14 cellular contexts compared by ENCODE assay signal in the genomic region with DNA sequence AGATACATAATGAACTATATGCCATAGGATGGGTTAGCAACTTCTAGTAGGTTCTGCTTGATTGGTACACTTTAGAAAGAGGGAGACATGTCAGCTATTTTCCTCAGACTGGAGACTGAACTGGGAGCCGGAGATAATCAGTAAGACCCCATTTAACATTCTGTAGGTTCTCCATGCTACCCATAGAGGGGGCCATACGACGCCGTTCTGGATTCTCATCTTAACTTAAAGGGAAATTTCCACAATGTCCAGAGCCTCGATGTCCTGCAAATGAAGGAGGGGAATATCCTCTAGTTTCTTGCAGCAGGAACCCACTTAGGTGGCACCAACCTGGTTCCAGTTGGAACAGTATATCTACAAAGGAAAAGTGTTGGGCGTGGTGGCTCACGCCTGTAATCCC. TPM values are rescaled to one million over a fixed set of nuclear protein-coding genes. Genes with fewer than 3 reads are reported as not detected.
DNase-seq lines count a peak whose midpoint lies in the region; ATAC-seq, FAIRE-seq and TF ChIP-seq lines count a peak whose summit lies in the region.
"Had no signal": no experiment of that assay in that cellular context is flagged by ENCODE, and none has a peak within 500 bp of the region (broad histone marks: within the 10 kb centered on the region; RNA-seq: fewer than 3 reads in every experiment).

No MANE protein-coding gene starts in this region.

- H3K9me2 ChIP-seq in OCI-LY7 (ENCODE audit: insufficient read depth, low read length) = no peaks in the 10 kb centered on the region

- WGBS in A549 (ENCODE audit: missing lambda C conversion rate) = 34% methylated on average over 7 of the region's 7 CpGs

- TF ChIP-seq EP300 in A549 (IDR thresholded peaks at IDR 0.05) = no peak

- FAIRE-seq in A549 (lab: Jason Lieb, UNC) = no peak

- H3K27ac Mint-ChIP-seq in activated CD4-positive, alpha-beta T cell treated with anti-CD3 and anti-CD28 coated beads, Interleukin-2, amount 10 ng/mL, durations not matched to agents 24 days and 14 days = no peak overlapping the region

- DNase-seq in A549 (ENCODE audit: low read depth in 1 of 2, low spot score in 1 of 2) = peak; percentile 23 to 42
- DNase-seq in GM12864 (ENCODE audit: low read depth) = no peak
- peak; percentile 16 for DNase-seq in OCI-LY7 (ENCODE audit: low spot score)
- DNase-seq in erythroblast (lab: John Stamatoyannopoulos, UW) = peak; percentile 27 to 33
- no peak for DNase-seq in activated CD4-positive, alpha-beta T cell treated with anti-CD3 and anti-CD28 coated beads, Interleukin-2, amount 10 ng/mL, durations not matched to agents 24 days and 14 days
- no peak for DNase-seq in cerebellar nuclear complex (lab: John Stamatoyannopoulos, UW)
- DNase-seq in T1000 (lab: John Stamatoyannopoulos, UW) = no peak
- DNase-seq: caudate nucleus, COR-L47 had no signal

- no peak for TF ChIP-seq POLR2A in A549 (IDR thresholded peaks at IDR 0.05; ENCODE audit: low read length)
- no peak for TF ChIP-seq POLR2A in erythroblast (IDR thresholded peaks at IDR 0.05; ENCODE audit: low read length)

- no peaks in the 10 kb centered on the region for H3K9me3 Mint-ChIP-seq in activated CD4-positive, alpha-beta T cell treated with anti-CD3 and anti-CD28 coated beads, Interleukin-2, amount 10 ng/mL, durations not matched to agents 24 days and 14 days

- H3K36me3 ChIP-seq in OCI-LY7 (ENCODE audit: insufficient read depth, low read length) = no peaks in the 10 kb centered on the region
- H3K36me3 ChIP-seq: Peyer's patch, tibial nerve had no signal

- intact Hi-C loops in OCI-LY7 (cut with micrococcal nuclease; ENCODE audit: unreplicated experiment) = no loop called here
- intact Hi-C loops in activated CD4-positive, alpha-beta T cell treated with anti-CD3 and anti-CD28 coated beads, Interleukin-2, amount 10 ng/mL, durations not matched to agents 24 days and 14 days (cut with micrococcal nuclease) = no loop called here

- POLR2A ChIA-PET in A549 (lab: Yijun Ruan, JAX) = no interaction called here
- POLR2A ChIA-PET in OCI-LY7 (lab: Charles Lee) = no interaction called here

- ATAC-seq in A549 = peak; percentile 54 to 80; a peak in 4 of 6 replicates
- ATAC-seq in GM21390 (IDR thresholded peaks at IDR 0.05; ENCODE audit: unreplicated experiment) = no peak

- H3K9me3 ChIP-seq in A549 (no peaks in the 10 kb centered on the region), OCI-LY7 (ENCODE audit: low read length) (no peaks in the 10 kb centered on the region)
- H3K9me3 ChIP-seq: Peyer's patch, tibial nerve had no signal

- H3K36me3 Mint-ChIP-seq in activated CD4-positive, alpha-beta T cell treated with anti-CD3 and anti-CD28 coated beads, Interleukin-2, amount 10 ng/mL, durations not matched to agents 24 days and 14 days (ENCODE audit: low read depth) = no peaks in the 10 kb centered on the region

- H3K4me3 ChIP-seq in A549 = no peak overlapping the region
- no peak overlapping the region for H3K4me3 ChIP-seq in GM12864 (ENCODE audit: low read depth, low read length)
- no peak overlapping the region for H3K4me3 ChIP-seq in OCI-LY7 (ENCODE audit: low read depth, low read length, poor library complexity, severe bottlenecking)
- H3K4me3 ChIP-seq: Peyer's patch, tibial nerve had no signal

- CTCF ChIA-PET in A549 (lab: Yijun Ruan, JAX) = interaction anchor here (0.6 to 2.3 kb wide), 2 partner anchors 14 to 785 kb away, joined by 3 to 7 read pairs; no protein-coding TSS in a partner anchor
- CTCF ChIA-PET in OCI-LY7 (lab: Charles Lee; ENCODE audit: unreplicated experiment) = no interaction called here

- no peaks in the 10 kb centered on the region for H3K79me2 ChIP-seq in OCI-LY7 (ENCODE audit: insufficient read depth, low read depth, low read length)

- H3K4me1 Mint-ChIP-seq in activated CD4-positive, alpha-beta T cell treated with anti-CD3 and anti-CD28 coated beads, Interleukin-2, amount 10 ng/mL, durations not matched to agents 24 days and 14 days = no peaks in the 10 kb centered on the region

- H2AFZ ChIP-seq in OCI-LY7 (ENCODE audit: low read length) = no peak overlapping the region

- TF ChIP-seq CTCF in A549 (IDR thresholded peaks at IDR 0.05) (peak; percentile 21; the same call in 1 of the 3 replicates), GM12864 (IDR thresholded peaks at IDR 0.05; ENCODE audit: low read depth, low read length, missing control alignments) (peak; percentile 53), OCI-LY7 (conservative IDR thresholded peaks at IDR 0.05; ENCODE audit: low read length) (peak; percentile 71)

- H4K20me1 ChIP-seq in OCI-LY7 (ENCODE audit: insufficient read depth, low read length) = no peaks in the 10 kb centered on the region

- no TSS peak for BruUV-seq in OCI-LY7 (replicated peaks; lab: Mats Ljungman, UMichigan)

- H3K27ac ChIP-seq in A549 = no peak overlapping the region
- H3K27ac ChIP-seq in OCI-LY7 (ENCODE audit: low read depth, low read length, poor library complexity, severe bottlenecking) = no peak overlapping the region
- H3K27ac ChIP-seq: Peyer's patch, tibial nerve had no signal

- H3K27me3 Mint-ChIP-seq in activated CD4-positive, alpha-beta T cell treated with anti-CD3 and anti-CD28 coated beads, Interleukin-2, amount 10 ng/mL, durations not matched to agents 24 days and 14 days = peaks cover 16% of the 10 kb centered on the region

- H3K4me1 ChIP-seq in A549 (no peaks in the 10 kb centered on the region), OCI-LY7 (ENCODE audit: insufficient read depth, low read length, poor library complexity, severe bottlenecking) (no peaks in the 10 kb centered on the region)
- H3K4me1 ChIP-seq: Peyer's patch, tibial nerve had no signal

- H3K4me2 ChIP-seq in A549 (no peak overlapping the region), OCI-LY7 (ENCODE audit: low read length) (no peak overlapping the region)

- TF ChIP-seq RAD21 in A549 (conservative IDR thresholded peaks at IDR 0.05 in 1 of 2, IDR thresholded peaks at IDR 0.05 in 1 of 2) = peak in 1 of 2 experiments; percentile 36; a peak in 2 of 5 replicates

- H3K4me3 Mint-ChIP-seq in activated CD4-positive, alpha-beta T cell treated with anti-CD3 and anti-CD28 coated beads, Interleukin-2, amount 10 ng/mL, durations not matched to agents 24 days and 14 days = no peak overlapping the region

TF ChIP-seq in A549, 52 proteins besides CTCF, POLR2A, EP300 and RAD21:
- TF ChIP-seq MAZ (IDR thresholded peaks at IDR 0.05; ENCODE audit: borderline replicate concordance, low read depth, low read length) (no peak), HOXB13 (CRISPR knock-in tag; IDR thresholded peaks at IDR 0.05; ENCODE audit: low read depth) (no peak), FOSL2 (IDR thresholded peaks at IDR 0.05) (no peak), FOSL2 (CRISPR knock-in tag; IDR thresholded peaks at IDR 0.05) (no peak), EHF (CRISPR knock-in tag; IDR thresholded peaks at IDR 0.05) (no peak), CHD4 (IDR thresholded peaks at IDR 0.05; ENCODE audit: borderline replicate concordance) (no peak), JUNB (IDR thresholded peaks at IDR 0.05) (no peak), TFCP2L1 (CRISPR knock-in tag; IDR thresholded peaks at IDR 0.05) (no peak)

RNA-seq across cellular contexts. Expression of gene NPM1, which starts 22.3 kb away (rescaled TPM):
- polyA plus RNA-seq in A549 (2011; rRNA removed) (2,566 and 3,380 TPM in 2 replicates), A549 (2017; fragmentation: RNase III; extraction: RNeasy Plus Mini Kit Qiagen cat#74134 plus additional on column Dnase treatment) (4,830 to 6,153 TPM (median 5,196 TPM) in 3 replicates)
- 3,631 and 5,963 TPM in 2 replicates for polyA plus RNA-seq in A549 (2012; cell fraction: cytosol; rRNA removed)
- 379 and 644 TPM in 2 replicates for polyA plus RNA-seq in A549 (2012; cell fraction: nucleus; rRNA removed)
- 928 and 1,367 TPM in 2 replicates for polyA minus RNA-seq in A549 (2011; rRNA and poly(A)+ RNA removed)
- total RNA-seq in OCI-LY7 (2014; rRNA removed; shearing (Covaris generic)) = 1,091 and 1,434 TPM in 2 replicates
- 2,027 and 2,059 TPM in 2 replicates for total RNA-seq in OCI-LY7 (2022)
- 3,066 and 3,162 TPM in 2 replicates for total RNA-seq in activated CD4-positive, alpha-beta T cell treated with anti-CD3 and anti-CD28 coated beads, Interleukin-2, amount 10 ng/mL, durations not matched to agents 24 days and 14 days

RNA-seq across cellular contexts. Expression of gene FGF18, which starts 54.1 kb away (rescaled TPM):
- polyA plus RNA-seq in A549 (2011; rRNA removed) = 0.11 and 0.16 TPM in 2 replicates
- 0.17 and 0.19 TPM in 2 replicates for polyA plus RNA-seq in A549 (2012; cell fraction: cytosol; rRNA removed)
- 0.41 and 0.86 TPM in 2 replicates for polyA plus RNA-seq in A549 (2012; cell fraction: nucleus; rRNA removed)
- polyA plus RNA-seq in A549 (2017; fragmentation: RNase III; extraction: RNeasy Plus Mini Kit Qiagen cat#74134 plus additional on column Dnase treatment) = 0.09 to 0.34 TPM (median 0.18 TPM) in 3 replicates
- polyA minus RNA-seq in A549 (2011; rRNA and poly(A)+ RNA removed) = not detected in 2 replicates
- total RNA-seq in OCI-LY7 (2014; rRNA removed; shearing (Covaris generic)) = 0.16 TPM in 1 of 2 replicates, not detected in the other
- not detected in 2 replicates for total RNA-seq in OCI-LY7 (2022)
- 0.17 and 0.33 TPM in 2 replicates for total RNA-seq in activated CD4-positive, alpha-beta T cell treated with anti-CD3 and anti-CD28 coated beads, Interleukin-2, amount 10 ng/mL, durations not matched to agents 24 days and 14 days

RNA-seq across cellular contexts. Expression of gene TLX3, which starts 56.3 kb away (rescaled TPM):
- polyA plus RNA-seq in A549 (2011; rRNA removed) = not detected in 2 replicates
- polyA plus RNA-seq in A549 (2012; cell fraction: cytosol; rRNA removed) = not detected in 2 replicates
- not detected in 2 replicates for polyA plus RNA-seq in A549 (2012; cell fraction: nucleus; rRNA removed)
- not detected in 3 replicates for polyA plus RNA-seq in A549 (2017; fragmentation: RNase III; extraction: RNeasy Plus Mini Kit Qiagen cat#74134 plus additional on column Dnase treatment)
- not detected in 2 replicates for polyA minus RNA-seq in A549 (2011; rRNA and poly(A)+ RNA removed)
- total RNA-seq in OCI-LY7 (2014; rRNA removed; shearing (Covaris generic)) = not detected in 2 replicates
- total RNA-seq in OCI-LY7 (2022) = not detected in 2 replicates
- total RNA-seq in activated CD4-positive, alpha-beta T cell treated with anti-CD3 and anti-CD28 coated beads, Interleukin-2, amount 10 ng/mL, durations not matched to agents 24 days and 14 days = not detected in 2 replicates
- total RNA-seq: activated CD8-positive, alpha-beta memory T cell treated with anti-CD3 and anti-CD28 coated beads for 36 hours; Peyer's patch; tibial nerve had no signal
- polyA plus RNA-seq: neural cell had no signal

Comparison
In these comparisons a context has a peak if more than half of its experiments do, and no peak if none do; other contexts are left out.
1. DNase-seq: peak in A549 (2 of 2), OCI-LY7 (single experiment) and erythroblast (2 of 2); none in GM12864 (single experiment), activated CD4-positive, alpha-beta T cell treated with anti-CD3 and anti-CD28 coated beads, Interleukin-2, amount 10 ng/mL, durations not matched to agents 24 days and 14 days (single experiment), cerebellar nuclear complex (0 of 2) and T1000 (single experiment).
2. CTCF ChIP-seq: peak in every context shown above with its lines; median percentile 71 in OCI-LY7; 53 in GM12864; 21 in A549.